Comparison of ENCODE assay signal across 32 cellular contexts in genomic region chr4:48147621-48148020, GRCh38.
"Had no signal": no experiment of that assay in that cellular context is flagged by ENCODE, and none has a peak within 500 bp of the region (broad histone marks: within the 10 kb centered on the region; RNA-seq: fewer than 3 reads in every experiment).

No MANE protein-coding gene starts in this region.

- H3K36me3 ChIP-seq: adrenal gland, brain microvascular endothelial cell, breast epithelium had no signal

- H3K9me3 ChIP-seq: adrenal gland, body of pancreas, breast epithelium had no signal

- H3K27me3 ChIP-seq: adrenal gland, body of pancreas, brain microvascular endothelial cell, breast epithelium had no signal

- DNase-seq: activated B cell treated with CpG ODN at 0.5 μM for 24 hours; activated CD4-positive, alpha-beta memory T cell treated with anti-CD3 and anti-CD28 coated beads for 36 hours; activated CD4-positive, alpha-beta T cell treated with anti-CD3 and anti-CD28 coated beads for 4 hours; activated CD4-positive, alpha-beta T cell treated with anti-CD3 and anti-CD28 coated beads, Interleukin-2, amount 10 ng/mL, durations not matched to agents 24 days and 14 days; activated CD4-positive, alpha-beta T cell treated with anti-CD3 and anti-CD28 coated beads, Interleukin-2, amount 50 U/mL, for 1 hour; activated CD4-positive, alpha-beta T cell treated with anti-CD3 and anti-CD28 coated beads, Interleukin-2, amount 50 U/mL, for 4 hours; activated CD4-positive, CD25-positive, alpha-beta regulatory T cell treated with anti-CD3 and anti-CD28 coated beads, Interleukin-2, amount 50 U/mL, for 72 hours; activated CD8-positive, alpha-beta memory T cell treated with anti-CD3 and anti-CD28 coated beads, Interleukin-2, amount 50 U/mL, for 4 hours; activated CD8-positive, alpha-beta T cell treated with anti-CD3 and anti-CD28 coated beads for 36 hours; activated effector memory CD4-positive, alpha-beta T cell treated with anti-CD3 and anti-CD28 coated beads, Interleukin-2, amount 50 U/mL, for 16 hours; activated gamma-delta T cell treated with Interleukin-2 at 50 U/mL for 16 hours; activated naive CD4-positive, alpha-beta T cell; activated naive CD4-positive, alpha-beta T cell treated with anti-CD3 and anti-CD28 coated beads for 36 hours; activated naive CD4-positive, alpha-beta T cell treated with anti-CD3 and anti-CD28 coated beads, Interleukin-2, amount 50 U/mL, for 16 hours; activated naive CD8-positive, alpha-beta T cell treated with anti-CD3 and anti-CD28 coated beads for 36 hours; activated T-cell treated with anti-CD3 and anti-CD28 coated beads for 4 hours; activated T-cell treated with anti-CD3 and anti-CD28 coated beads, Interleukin-2, amount 50 U/mL, for 1 hour; activated T-cell treated with anti-CD3 and anti-CD28 coated beads, Interleukin-2, amount 50 U/mL, for 4 hours; activated T-cell treated with anti-CD3 and anti-CD28 coated beads, Interleukin-2, amount 50 U/mL, for 72 hours; adrenal gland; amniotic stem cell; aorta; body of pancreas; brain microvascular endothelial cell; central memory CD4-positive, alpha-beta T cell; T-helper 2 cell; T-helper 9 cell had no signal

- ATAC-seq: activated CD8-positive, alpha-beta T cell treated with anti-CD3 and anti-CD28 coated beads for 36 hours; activated naive CD4-positive, alpha-beta T cell treated with anti-CD3 and anti-CD28 coated beads, Interleukin-2, amount 50 U/mL, for 72 hours; activated T-cell treated with anti-CD3 and anti-CD28 coated beads, Interleukin-2, amount 50 U/mL, for 4 hours; activated T-cell treated with anti-CD3 and anti-CD28 coated beads, Interleukin-2, amount 50 U/mL, for 72 hours; activated T-helper 17 cell treated with anti-CD3 and anti-CD28 coated beads, Interleukin-2, amount 50 U/mL, for 72 hours; body of pancreas had no signal

- H3K4me3 ChIP-seq: adrenal gland, body of pancreas, breast epithelium had no signal

- H3K4me1 ChIP-seq: adrenal gland, body of pancreas, breast epithelium had no signal

- H3K27ac ChIP-seq: adrenal gland, body of pancreas, brain microvascular endothelial cell, breast epithelium, VCaP had no signal

- FAIRE-seq: TTC549 had no signal
